ENCODE assay signal across 8 cellular contexts in the genomic region with DNA sequence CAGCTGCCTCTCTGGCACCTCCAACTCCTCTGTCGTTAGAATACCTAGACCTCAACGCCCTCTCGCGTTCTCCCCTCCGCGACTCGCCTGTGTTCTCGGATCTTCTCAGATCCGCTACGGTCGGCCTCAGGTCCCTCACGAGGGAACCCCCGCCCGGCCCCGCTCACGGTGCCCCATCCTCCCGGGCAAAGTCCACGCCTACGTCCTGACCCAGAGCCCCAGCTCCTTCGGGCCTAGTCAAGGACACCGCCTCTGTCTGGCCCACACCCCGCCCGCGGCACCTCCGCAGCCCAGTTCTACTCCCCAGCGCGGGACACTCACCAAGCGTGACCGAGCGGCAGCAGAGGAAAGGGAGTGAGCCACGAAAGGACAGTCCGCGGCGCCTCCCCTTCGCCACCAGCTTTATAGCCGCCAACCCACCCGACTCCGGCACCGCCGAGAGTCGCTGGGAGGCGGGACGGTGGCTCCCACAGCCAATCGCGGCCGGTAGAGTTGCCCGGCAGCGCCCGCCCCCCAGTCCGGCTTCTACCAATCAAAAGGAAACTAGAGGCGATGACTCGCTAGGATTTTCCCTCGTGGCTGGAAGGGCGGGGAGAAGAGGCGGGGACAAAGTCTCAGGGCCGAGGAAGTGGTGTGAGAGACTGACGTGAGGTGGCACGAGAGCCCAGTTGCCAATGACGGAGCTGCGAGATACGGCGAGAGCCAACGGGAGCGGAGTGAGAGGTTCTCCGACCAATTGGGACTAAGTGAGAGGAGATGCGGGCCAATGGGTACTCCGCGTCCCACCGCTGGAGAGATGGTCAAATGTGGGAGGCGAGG. TPM values are rescaled to one million over a fixed set of nuclear protein-coding genes. Genes with fewer than 3 reads are reported as not detected.
A peak's percentile ranks its signal among the peaks of the same experiment; 100 is the strongest.
DNase-seq lines count a peak whose midpoint lies in the region; ATAC-seq, FAIRE-seq and TF ChIP-seq lines count a peak whose summit lies in the region.

A gene (minus strand): TSS at position 378 of the 819 bp plus-strand sequence. CDS start 14,447 bp downstream, outside the sequence.

- no peaks in the 10 kb centered on the region for H3K27me3 ChIP-seq in BE2C

- no peaks in the 10 kb centered on the region; the same call in 1 of the 2 replicates for H3K36me3 ChIP-seq in BE2C

- H3K4me3 ChIP-seq in BE2C (ENCODE audit: low read depth, low read length): peak within 1 kb of the TSS; percentile 96

- FAIRE-seq in colon (lab: Jason Lieb, UNC): peak; percentile 85

- no peaks in the 10 kb centered on the region for H3K9me3 ChIP-seq in BE2C

- TF ChIP-seq CTCF in BE2C (IDR thresholded peaks at IDR 0.05; ENCODE audit: low read depth, low read length): no peak

- DNase-seq in BE2C: peak; percentile 98
- DNase-seq in GM19240 (ENCODE audit: insufficient read length, low spot score): peak; percentile 90
- DNase-seq in NCI-H526 (lab: John Stamatoyannopoulos, UW): peak; percentile 100
- DNase-seq in activated CD4-positive, alpha-beta T cell treated with anti-CD3 and anti-CD28 coated beads for 48 hours: peak; percentile 99
- peak; percentile 99 for DNase-seq in kidney glomerular epithelial cell (lab: John Stamatoyannopoulos, UW)
- DNase-seq in stimulated activated CD4-positive, alpha-beta T cell treated with anti-CD3 and anti-CD28 coated beads, Interleukin-1b, Interleukin-23, amount 100 ng/mL, for 1 hour (ENCODE audit: low read depth in 2 of 2): peak; percentile 92 to 94

- H3K4me1 ChIP-seq in BE2C: peaks cover 15% of the 10 kb centered on the region

- ATAC-seq in HG03460 (IDR thresholded peaks at IDR 0.05; ENCODE audit: unreplicated experiment): peak; percentile 93

RNA-seq across cellular contexts. Expression of the gene that starts here (rescaled TPM):
- polyA plus RNA-seq in BE2C (2012; ENCODE audit: insufficient read depth, insufficient read length, low read depth): 31.8 TPM

Comparison
In these comparisons a context has a peak if more than half of its experiments do, and no peak if none do; other contexts are left out.
1. Peak in every context shown above with its lines: DNase-seq, ATAC-seq and H3K4me3 ChIP-seq.